Comparison of ENCODE assay signal across 8 cellular contexts in genomic region chr2:197434541-197435513, GRCh38. TPM values are rescaled to one million over a fixed set of nuclear protein-coding genes. Genes with fewer than 3 reads are reported as not detected.
DNase-seq lines count a peak whose midpoint lies in the region; FAIRE-seq and TF ChIP-seq lines count a peak whose summit lies in the region.

TSS of gene SF3B1 (minus strand) at chr2:197435028. CDS start at chr2:197434999, 29 bp downstream.

- peaks cover 46% of the 10 kb centered on the region for H3K4me1 Mint-ChIP-seq in activated naive CD4-positive, alpha-beta T cell treated with anti-CD3 and anti-CD28 coated beads for 36 hours (ENCODE audit: low read depth)

- peaks cover 14% of the 10 kb centered on the region for H3K36me3 Mint-ChIP-seq in activated naive CD4-positive, alpha-beta T cell treated with anti-CD3 and anti-CD28 coated beads for 36 hours (ENCODE audit: low read depth)

- CTCF ChIA-PET in activated naive CD4-positive, alpha-beta T cell treated with anti-CD3 and anti-CD28 coated beads for 36 hours (lab: Charles Lee), result interaction anchor here (0.6 to 2.7 kb wide), 3 partner anchors 16 to 509 kb away, joined by 3 to 7 read pairs (median 3); partner anchors contain the start of genes COQ10B and PGAP1

- H2AFZ ChIP-seq in neuronal stem cell (ENCODE audit: low read length), result peak within 1 kb of the TSS; percentile 93

- no peaks in the 10 kb centered on the region for H3K9me3 Mint-ChIP-seq in activated naive CD4-positive, alpha-beta T cell treated with anti-CD3 and anti-CD28 coated beads for 36 hours

- peak; percentile 97 for DNase-seq in GM03348 (ENCODE audit: low spot score)
- DNase-seq in HFF-Myc (ENCODE audit: extremely low read depth, low read depth), result peak; percentile 92
- DNase-seq in NAMALWA (ENCODE audit: low spot score), result peak; percentile 99
- peak; percentile 96 for DNase-seq in SK-N-DZ (ENCODE audit: low spot score)
- DNase-seq in activated naive CD4-positive, alpha-beta T cell treated with anti-CD3 and anti-CD28 coated beads for 36 hours, result peak; percentile 100
- DNase-seq in frontal cortex (ENCODE audit: low spot score in 2 of 2), result peak; percentile 76 to 88
- peak; percentile 96 for DNase-seq in neuronal stem cell (ENCODE audit: low spot score)

- H3K4ac ChIP-seq in neuronal stem cell (ENCODE audit: low read length), result no peak within 1 kb of the TSS

- intact Hi-C loops in activated naive CD4-positive, alpha-beta T cell treated with anti-CD3 and anti-CD28 coated beads for 36 hours (cut with micrococcal nuclease), result loop anchor here (1.0 to 10.0 kb wide), 11 partner anchors 18 to 1260 kb away; partner anchors contain the start of genes CCDC150, COQ10B, GTF3C3 and HSPE1

- H3K79me1 ChIP-seq in neuronal stem cell (ENCODE audit: low read depth, low read length), result no peaks in the 10 kb centered on the region

- H3K27ac Mint-ChIP-seq in activated naive CD4-positive, alpha-beta T cell treated with anti-CD3 and anti-CD28 coated beads for 36 hours, result peak within 1 kb of the TSS; percentile 100

- H3K4me3 ChIP-seq in HFF-Myc (replicated peaks; ENCODE audit: low read depth, low read length), result peak within 1 kb of the TSS; percentile 99
- H3K4me3 ChIP-seq in neuronal stem cell (ENCODE audit: low read length in 2 of 2), result peak within 1 kb of the TSS; percentile 64 to 97

- FAIRE-seq in frontal cortex (lab: Jason Lieb, UNC), result no peak

- no peaks in the 10 kb centered on the region for H3K27me3 Mint-ChIP-seq in activated naive CD4-positive, alpha-beta T cell treated with anti-CD3 and anti-CD28 coated beads for 36 hours (ENCODE audit: low read depth)

- peak within 1 kb of the TSS; percentile 67 for H3K27ac ChIP-seq in neuronal stem cell (replicated peaks; ENCODE audit: low read length)

- H3K4me2 ChIP-seq in neuronal stem cell (ENCODE audit: insufficient read depth, low read length, poor library complexity, severe bottlenecking), result peak within 1 kb of the TSS; percentile 85

- no peaks in the 10 kb centered on the region for H3K27me3 ChIP-seq in neuronal stem cell (ENCODE audit: control insufficient read depth in 3 of 3, insufficient read depth in 3 of 3, low read depth in 1 of 3, low read length in 3 of 3)

- H4K91ac ChIP-seq in neuronal stem cell (ENCODE audit: low read depth, low read length, poor library complexity), result no peak within 1 kb of the TSS

- WGBS in neuronal stem cell (ENCODE audit: extremely low coverage in 2 of 2, insufficient read length in 2 of 2, insufficient replicate concordance in 1 of 2), 2 donors, result no CpG with 5 or more reads among the region's 74 CpGs

- peak within 1 kb of the TSS; percentile 99 for H3K4me3 Mint-ChIP-seq in activated naive CD4-positive, alpha-beta T cell treated with anti-CD3 and anti-CD28 coated beads for 36 hours

- peak within 1 kb of the TSS; percentile 84 for H3K18ac ChIP-seq in neuronal stem cell (ENCODE audit: low read length)

- H4K8ac ChIP-seq in neuronal stem cell (ENCODE audit: low read depth, low read length), result peak within 1 kb of the TSS; percentile 73

- peak within 1 kb of the TSS; percentile 87 for H3K9ac ChIP-seq in neuronal stem cell (ENCODE audit: low read depth, low read length, poor library complexity)

- H2BK12ac ChIP-seq in neuronal stem cell (ENCODE audit: low read length), result no peak within 1 kb of the TSS

- no peak within 1 kb of the TSS for H3K14ac ChIP-seq in neuronal stem cell (ENCODE audit: low read length)

- H2AK5ac ChIP-seq in neuronal stem cell (ENCODE audit: low read depth, low read length), result peak within 1 kb of the TSS; percentile 41

- H3K36me3 ChIP-seq in neuronal stem cell (replicated peaks in 1 of 2; ENCODE audit: control insufficient read depth in 2 of 2, insufficient read depth in 2 of 2, low read length in 2 of 2), result peaks cover under 1 to 26% of the 10 kb centered on the region in 2 donors

- no peak within 1 kb of the TSS for H2BK120ac ChIP-seq in neuronal stem cell (ENCODE audit: low read depth, low read length)

- no peak within 1 kb of the TSS for H2BK15ac ChIP-seq in neuronal stem cell (ENCODE audit: low read length)

- H3K9me3 ChIP-seq in neuronal stem cell (replicated peaks in 1 of 2; ENCODE audit: control insufficient read depth in 2 of 2, insufficient read depth in 1 of 2, low read depth in 1 of 2, low read length in 2 of 2), result no peaks in the 10 kb centered on the region

- TF ChIP-seq CTCF in HFF-Myc (IDR thresholded peaks at IDR 0.05; ENCODE audit: low read depth, low read length, missing control alignments) (no peak), subcutaneous adipose tissue (IDR thresholded peaks at IDR 0.05; ENCODE audit: low read depth) (no peak)

- peaks cover 3 to 4% of the 10 kb centered on the region in 2 donors for H3K4me1 ChIP-seq in neuronal stem cell (ENCODE audit: control insufficient read depth in 2 of 2, insufficient read depth in 1 of 2, low read depth in 1 of 2, low read length in 2 of 2)

- peak within 1 kb of the TSS; percentile 14 for H2BK5ac ChIP-seq in neuronal stem cell (ENCODE audit: low read length)

- peak within 1 kb of the TSS; percentile 62 for H3K23ac ChIP-seq in neuronal stem cell (ENCODE audit: low read depth, low read length, poor library complexity)

RNA-seq across cellular contexts. Expression of gene SF3B1, which starts in this region (rescaled TPM):
- polyA plus RNA-seq in SK-N-DZ (2014; cell fraction: cytosol; rRNA removed), result 278 and 296 TPM in 2 replicates
- 1,025 and 1,134 TPM in 2 replicates for polyA plus RNA-seq in SK-N-DZ (2014; cell fraction: nucleus; rRNA removed)
- 100 to 1,000 TPM; 235 to 248 TPM for total RNA-seq in activated naive CD4-positive, alpha-beta T cell treated with anti-CD3 and anti-CD28 coated beads for 36 hours
- 250 TPM for total RNA-seq in frontal cortex
- 176 TPM for polyA plus RNA-seq in neuronal stem cell (2013, experiment 1 of 2)
- polyA plus RNA-seq in neuronal stem cell (2013, experiment 2 of 2), result 171 TPM
- total RNA-seq in subcutaneous adipose tissue, result 100 to 1,000 TPM; 390 to 510 (median 406) TPM

Comparison
In these comparisons a context has a peak if more than half of its experiments do, and no peak if none do; other contexts are left out.
1. Peak in every context shown above with its lines: DNase-seq, H3K4me3 ChIP-seq and H3K27ac ChIP-seq.